Comparison of ENCODE assay signal across 1 cellular context in genomic region chr22:27242917-27243589, GRCh38.
TF ChIP-seq lines count a peak whose summit lies in the region.

No MANE protein-coding gene starts in this region.

TF ChIP-seq in HepG2, 621 proteins besides CTCF, POLR2A, EP300 and RAD21:
- TF ChIP-seq, protein P1, sequence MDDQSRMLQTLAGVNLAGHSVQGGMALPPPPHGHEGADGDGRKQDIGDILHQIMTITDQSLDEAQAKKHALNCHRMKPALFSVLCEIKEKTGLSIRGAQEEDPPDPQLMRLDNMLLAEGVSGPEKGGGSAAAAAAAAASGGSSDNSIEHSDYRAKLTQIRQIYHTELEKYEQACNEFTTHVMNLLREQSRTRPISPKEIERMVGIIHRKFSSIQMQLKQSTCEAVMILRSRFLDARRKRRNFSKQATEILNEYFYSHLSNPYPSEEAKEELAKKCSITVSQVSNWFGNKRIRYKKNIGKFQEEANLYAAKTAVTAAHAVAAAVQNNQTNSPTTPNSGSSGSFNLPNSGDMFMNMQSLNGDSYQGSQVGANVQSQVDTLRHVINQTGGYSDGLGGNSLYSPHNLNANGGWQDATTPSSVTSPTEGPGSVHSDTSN (CRISPR knock-in tag; IDR thresholded peaks at IDR 0.05; ENCODE audit: borderline replicate concordance): no peak
- no peak for TF ChIP-seq HIVEP1 (CRISPR knock-in tag; IDR thresholded peaks at IDR 0.05)
